In the genomic region with DNA sequence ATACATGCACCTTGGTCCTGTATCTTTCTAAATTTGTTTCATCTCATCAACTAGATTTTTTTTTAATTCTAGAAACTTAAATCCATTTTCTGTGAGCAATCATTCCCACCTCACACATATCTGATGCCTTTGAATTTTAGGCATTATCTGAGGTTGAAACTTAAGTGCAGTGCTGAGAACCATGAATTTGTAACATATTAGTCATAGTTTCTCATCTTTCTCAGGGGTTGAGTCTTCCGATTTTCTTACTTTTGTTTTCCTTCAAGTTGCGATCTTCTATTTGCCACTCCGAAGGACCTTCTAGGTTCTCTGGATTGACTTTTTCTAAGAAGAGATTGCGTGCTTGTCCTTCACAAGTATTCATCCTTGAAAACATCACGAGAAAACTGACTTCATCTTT, we compare ENCODE assay signal across 20 cellular contexts. TPM values are rescaled to one million over a fixed set of nuclear protein-coding genes. Genes with fewer than 3 reads are reported as not detected.
A peak's percentile ranks its signal among the peaks of the same experiment; 100 is the strongest.
DNase-seq lines count a peak whose midpoint lies in the region; ATAC-seq, FAIRE-seq and TF ChIP-seq lines count a peak whose summit lies in the region.
"Had no signal": no experiment of that assay in that cellular context is flagged by ENCODE, and none has a peak within 500 bp of the region (broad histone marks: within the 10 kb centered on the region; RNA-seq: fewer than 3 reads in every experiment).

No MANE protein-coding gene starts in this region.

- H3K36me3 ChIP-seq in Loucy (ENCODE audit: insufficient read depth, low read length) (no peaks in the 10 kb centered on the region), SJCRH30 (no peaks in the 10 kb centered on the region), Karpas-422 (ENCODE audit: insufficient read depth, low read length) (no peaks in the 10 kb centered on the region)

- H3K9me3 Mint-ChIP-seq in effector memory CD8-positive, alpha-beta T cell, result peaks cover 0 to 1% of the 10 kb centered on the region in 2 donors

- H3K4me1 ChIP-seq in Loucy (ENCODE audit: insufficient read depth, low read length, poor library complexity, severe bottlenecking) (peaks cover 21% of the 10 kb centered on the region), SJCRH30 (peaks cover 5% of the 10 kb centered on the region), Karpas-422 (ENCODE audit: low read length) (no peaks in the 10 kb centered on the region)

- H4K20me1 ChIP-seq in Loucy (ENCODE audit: insufficient read depth, low read length, poor library complexity, severe bottlenecking) (no peaks in the 10 kb centered on the region), Karpas-422 (ENCODE audit: insufficient read depth, low read depth, low read length) (no peaks in the 10 kb centered on the region)

- ATAC-seq in effector memory CD8-positive, alpha-beta T cell (replicated peaks), result no peak
- ATAC-seq: K562 had no signal

- H3K27me3 ChIP-seq in Loucy (ENCODE audit: insufficient read depth, low read length, poor library complexity, severe bottlenecking) (no peaks in the 10 kb centered on the region), SJCRH30 (no peaks in the 10 kb centered on the region), Karpas-422 (ENCODE audit: low read length) (no peaks in the 10 kb centered on the region)

- H3K36me3 Mint-ChIP-seq in effector memory CD8-positive, alpha-beta T cell (ENCODE audit: insufficient read depth), result no peaks in the 10 kb centered on the region
- H3K36me3 Mint-ChIP-seq: CD4-positive, CD25-positive, alpha-beta regulatory T cell had no signal

- FAIRE-seq in GM18507 (lab: Jason Lieb, UNC), result peak; percentile 59
- FAIRE-seq: K562 had no signal

- H3K4me1 Mint-ChIP-seq in effector memory CD8-positive, alpha-beta T cell (ENCODE audit: low read depth in 2 of 2), result no peaks in the 10 kb centered on the region
- H3K4me1 Mint-ChIP-seq: CD4-positive, CD25-positive, alpha-beta regulatory T cell had no signal

- peak overlapping the region; percentile 68 for H2AFZ ChIP-seq in Loucy (ENCODE audit: low read length)
- no peak overlapping the region for H2AFZ ChIP-seq in Karpas-422 (ENCODE audit: low read length)

- H3K9me3 ChIP-seq in Loucy (ENCODE audit: insufficient read depth, low read depth, low read length) (no peaks in the 10 kb centered on the region), SJCRH30 (replicated peaks) (no peaks in the 10 kb centered on the region), Karpas-422 (ENCODE audit: low read length) (no peaks in the 10 kb centered on the region)

- peak overlapping the region; percentile 88 for H3K27ac ChIP-seq in SJCRH30
- no peak overlapping the region for H3K27ac ChIP-seq in Karpas-422 (ENCODE audit: low read length)

- no peak overlapping the region for H3K27ac Mint-ChIP-seq in effector memory CD8-positive, alpha-beta T cell
- H3K27ac Mint-ChIP-seq: CD4-positive, CD25-positive, alpha-beta regulatory T cell had no signal

- TF ChIP-seq CTCF in Loucy (conservative IDR thresholded peaks at IDR 0.05; ENCODE audit: low read length), result no peak

- H3K4me3 Mint-ChIP-seq in effector memory CD8-positive, alpha-beta T cell, result no peak overlapping the region
- H3K4me3 Mint-ChIP-seq: CD4-positive, CD25-positive, alpha-beta regulatory T cell had no signal

- H3K9ac ChIP-seq in Loucy (ENCODE audit: low read depth, low read length, poor library complexity, severe bottlenecking) (no peak overlapping the region), Karpas-422 (ENCODE audit: low read length) (no peak overlapping the region)

- no peaks in the 10 kb centered on the region for H3F3A ChIP-seq in Loucy (ENCODE audit: low read depth)

- no peaks in the 10 kb centered on the region for H3K27me3 Mint-ChIP-seq in effector memory CD8-positive, alpha-beta T cell

- DNase-seq in GM18507 (ENCODE audit: extremely low spot score, insufficient read length, low read depth) (no peak), SJCRH30 (no peak), kidney tubule cell (ENCODE audit: low spot score) (peak; percentile 13), NCI-H1092 (lab: John Stamatoyannopoulos, UW) (no peak), Karpas-422 (no peak)
- no peak for DNase-seq in effector memory CD8-positive, alpha-beta T cell
- no peak for DNase-seq in activated CD4-positive, alpha-beta T cell treated with anti-CD3 and anti-CD28 coated beads, Interleukin-2, amount 50 U/mL, for 1 hour
- DNase-seq: CD4-positive, CD25-positive, alpha-beta regulatory T cell; EL; GF-D8; NCI-H1417 treated with DMSO at 0.1 percent for 48 hours; NCI-H187 treated with DMSO at 0.1 percent for 48 hours; NCI-H510A; NK-92 treated with Interleukin-12 subunit alpha and Interleukin-12 subunit beta, amount 100 ng/mL, for 24 hours; Right ventricle myocardium superior had no signal

- H3K79me2 ChIP-seq in Loucy (ENCODE audit: insufficient read depth, low read length), result no peaks in the 10 kb centered on the region
- no peaks in the 10 kb centered on the region for H3K79me2 ChIP-seq in Karpas-422 (ENCODE audit: low read length)

- H3K4me3 ChIP-seq in Loucy (ENCODE audit: low read length, poor library complexity, severe bottlenecking), result no peak overlapping the region
- H3K4me3 ChIP-seq in SJCRH30, result peak overlapping the region; percentile 38
- no peak overlapping the region for H3K4me3 ChIP-seq in Karpas-422 (ENCODE audit: low read length)
- H3K4me3 ChIP-seq: K562 had no signal

- H3K4me2 ChIP-seq in Loucy (ENCODE audit: low read depth, low read length, poor library complexity, severe bottlenecking), result peak overlapping the region; percentile 20
- no peak overlapping the region for H3K4me2 ChIP-seq in Karpas-422 (ENCODE audit: low read depth, low read length, poor library complexity, severe bottlenecking)

- H3K9me2 ChIP-seq in Loucy (replicated peaks; ENCODE audit: low read depth, low read length) (no peaks in the 10 kb centered on the region), Karpas-422 (replicated peaks; ENCODE audit: insufficient read depth, low read length) (no peaks in the 10 kb centered on the region)

RNA-seq across cellular contexts. Expression of gene NR0B1, which starts 3.7 kb away (rescaled TPM):
- not detected in 2 replicates for total RNA-seq in SJCRH30 (2014; rRNA removed; shearing (Covaris generic))
- total RNA-seq in Karpas-422 (2014; rRNA removed; shearing (Covaris generic); ENCODE audit: low replicate concordance), result not detected in 2 replicates
- total RNA-seq: CD4-positive, CD25-positive, alpha-beta regulatory T cell; H4; HepG2; K562; OCI-LY7; Right ventricle myocardium superior had no signal
